Comparison of ENCODE assay signal across 14 cellular contexts in genomic region chr6:21208796-21209186, GRCh38.
"Had no signal": no experiment of that assay in that cellular context is flagged by ENCODE, and none has a peak within 500 bp of the region (broad histone marks: within the 10 kb centered on the region; RNA-seq: fewer than 3 reads in every experiment).

No MANE protein-coding gene starts in this region.

- DNase-seq: activated naive CD4-positive, alpha-beta T cell treated with anti-CD3 and anti-CD28 coated beads, Interleukin-2, amount 50 U/mL, for 16 hours; activated T-cell treated with anti-CD3 and anti-CD28 coated beads, Interleukin-2, amount 50 U/mL, for 1 hour; central memory CD4-positive, alpha-beta T cell; effector CD8-positive, alpha-beta T cell; hippocampal formation; left cardiac atrium; lower lobe of right lung; midbrain; pancreas; thyroid gland; uterus had no signal

- H3K4me3 ChIP-seq: coronary artery, lower lobe of right lung, pancreas, skin epidermis, thyroid gland, uterus had no signal

- H3K27ac ChIP-seq: coronary artery, lower lobe of right lung, pancreas, skin epidermis, thyroid gland, uterus had no signal

- H3K4me1 ChIP-seq: lower lobe of right lung, pancreas, thyroid gland, uterus had no signal

- ATAC-seq: activated CD4-positive, CD25-positive, alpha-beta regulatory T cell treated with anti-CD3 and anti-CD28 coated beads, Interleukin-2, amount 50 U/mL, for 24 hours; left cardiac atrium; lower lobe of right lung; pancreas had no signal

- H3K36me3 ChIP-seq: lower lobe of right lung, pancreas, thyroid gland, uterus had no signal

- H3K9me3 ChIP-seq: lower lobe of right lung, pancreas, thyroid gland, uterus had no signal

- H3K27me3 ChIP-seq: pancreas, thyroid gland, uterus had no signal
